Comparison of ENCODE assay signal across 8 cellular contexts in the genomic region with DNA sequence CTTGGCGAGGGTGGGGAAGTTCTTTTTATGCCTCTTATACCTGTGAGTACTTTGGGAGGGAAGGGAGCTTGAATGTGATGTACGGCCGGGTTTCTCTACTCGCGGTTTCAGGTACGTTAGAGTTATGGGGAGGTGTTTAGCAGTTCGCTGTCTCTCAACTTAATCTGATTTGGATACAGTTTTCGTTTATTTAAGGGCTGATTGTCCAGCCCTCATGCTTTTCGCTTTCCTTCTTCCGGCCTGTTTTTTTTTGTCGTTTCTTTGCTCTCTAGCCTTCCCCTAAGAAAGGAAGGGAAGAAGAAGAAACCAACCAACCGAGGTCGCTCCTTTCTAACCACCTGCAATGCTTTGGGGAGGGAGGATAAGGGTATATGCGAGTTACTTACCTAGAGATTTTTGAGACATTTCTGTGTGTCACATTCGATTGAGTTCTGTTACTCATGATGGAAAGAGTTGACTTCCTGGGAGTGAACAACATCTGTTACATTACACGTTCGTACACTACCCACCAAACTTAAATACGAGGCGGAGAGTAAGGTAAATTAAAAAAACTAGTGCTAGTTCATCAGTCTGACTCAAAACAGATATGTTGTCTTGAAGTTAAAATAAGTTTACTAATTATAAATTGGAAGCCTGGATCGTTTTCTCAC. TPM values are rescaled to one million over a fixed set of nuclear protein-coding genes. Genes with fewer than 3 reads are reported as not detected.
DNase-seq lines count a peak whose midpoint lies in the region; ATAC-seq and TF ChIP-seq lines count a peak whose summit lies in the region.

No MANE protein-coding gene starts in this region.

- H3K27me3 ChIP-seq in iPS-20b (ENCODE audit: insufficient read depth, low read length) (no peaks in the 10 kb centered on the region), tibial artery (no peaks in the 10 kb centered on the region)

- TF ChIP-seq CTCF in VCaP (conservative IDR thresholded peaks at IDR 0.05), result no peak
- no peak for TF ChIP-seq CTCF in tibial artery (IDR thresholded peaks at IDR 0.05)

- no peaks in the 10 kb centered on the region for H3K9me3 Mint-ChIP-seq in activated CD4-positive, alpha-beta T cell treated with anti-CD3 and anti-CD28 coated beads, Interleukin-2, amount 10 ng/mL, durations not matched to agents 24 days and 14 days
- no peaks in the 10 kb centered on the region for H3K9me3 Mint-ChIP-seq in natural killer cell treated with Interleukin-12 subunit alpha and Interleukin-12 subunit beta and Interleukin-15 and Interleukin-18, amount 100 ng/mL, for 72 hours

- H3K27ac Mint-ChIP-seq in activated CD4-positive, alpha-beta T cell treated with anti-CD3 and anti-CD28 coated beads, Interleukin-2, amount 10 ng/mL, durations not matched to agents 24 days and 14 days, result no peak overlapping the region
- no peak overlapping the region for H3K27ac Mint-ChIP-seq in natural killer cell treated with Interleukin-12 subunit alpha and Interleukin-12 subunit beta and Interleukin-15 and Interleukin-18, amount 100 ng/mL, for 72 hours

- H3K4me1 Mint-ChIP-seq in activated CD4-positive, alpha-beta T cell treated with anti-CD3 and anti-CD28 coated beads, Interleukin-2, amount 10 ng/mL, durations not matched to agents 24 days and 14 days, result peaks cover 39% of the 10 kb centered on the region
- peaks cover 18 to 34% of the 10 kb centered on the region in 2 donors for H3K4me1 Mint-ChIP-seq in natural killer cell treated with Interleukin-12 subunit alpha and Interleukin-12 subunit beta and Interleukin-15 and Interleukin-18, amount 100 ng/mL, for 72 hours (ENCODE audit: low read depth in 2 of 2)

- H3K9me3 ChIP-seq in iPS-20b (ENCODE audit: insufficient read depth, low read depth, low read length) (no peaks in the 10 kb centered on the region), tibial artery (no peaks in the 10 kb centered on the region)

- H3K9ac ChIP-seq in iPS-20b (ENCODE audit: low read depth, low read length), result peak overlapping the region; percentile 81

- H3K4me1 ChIP-seq in iPS-20b (ENCODE audit: insufficient read depth, low read length), result peaks cover 4% of the 10 kb centered on the region; the same call in 1 of the 2 replicates
- H3K4me1 ChIP-seq in tibial artery, result peaks cover 0 to 39% (median 28%) of the 10 kb centered on the region in 4 donors

- ATAC-seq in natural killer cell treated with Interleukin-12 subunit alpha and Interleukin-12 subunit beta and Interleukin-15 and Interleukin-18, amount 100 ng/mL, for 72 hours, result no peak
- ATAC-seq in GM21390 (IDR thresholded peaks at IDR 0.05; ENCODE audit: unreplicated experiment), result no peak

- peak; percentile 74 for DNase-seq in activated CD4-positive, alpha-beta T cell treated with anti-CD3 and anti-CD28 coated beads, Interleukin-2, amount 10 ng/mL, durations not matched to agents 24 days and 14 days
- no peak for DNase-seq in activated CD4-positive, alpha-beta T cell treated with anti-CD3 and anti-CD28 coated beads, Interleukin-2, amount 50 U/mL, for 4 hours
- DNase-seq in HPDE6-E6E7 (ENCODE audit: extremely low spot score) (peak; percentile 3), tibial artery (no peak)
- DNase-seq in natural killer cell treated with Interleukin-12 subunit alpha and Interleukin-12 subunit beta and Interleukin-15 and Interleukin-18, amount 100 ng/mL, for 72 hours (ENCODE audit: low spot score), result no peak

- no peak overlapping the region for H3K4me3 Mint-ChIP-seq in activated CD4-positive, alpha-beta T cell treated with anti-CD3 and anti-CD28 coated beads, Interleukin-2, amount 10 ng/mL, durations not matched to agents 24 days and 14 days
- no peak overlapping the region for H3K4me3 Mint-ChIP-seq in natural killer cell treated with Interleukin-12 subunit alpha and Interleukin-12 subunit beta and Interleukin-15 and Interleukin-18, amount 100 ng/mL, for 72 hours

- intact Hi-C loops in activated CD4-positive, alpha-beta T cell treated with anti-CD3 and anti-CD28 coated beads, Interleukin-2, amount 10 ng/mL, durations not matched to agents 24 days and 14 days (cut with micrococcal nuclease), result loop anchor here (2.0 to 10.0 kb wide), 5 partner anchors 39 to 1673 kb away; a partner anchor contains a TSS
- intact Hi-C loops in tibial artery (cut with DNase I; ENCODE audit: low total_unique reads), result loop anchor here (2.0 to 10.0 kb wide), 2 partner anchors 153 kb away; a partner anchor contains a TSS

- peaks cover 8% of the 10 kb centered on the region for H3K36me3 Mint-ChIP-seq in activated CD4-positive, alpha-beta T cell treated with anti-CD3 and anti-CD28 coated beads, Interleukin-2, amount 10 ng/mL, durations not matched to agents 24 days and 14 days (ENCODE audit: low read depth)
- H3K36me3 Mint-ChIP-seq in natural killer cell treated with Interleukin-12 subunit alpha and Interleukin-12 subunit beta and Interleukin-15 and Interleukin-18, amount 100 ng/mL, for 72 hours, result no peaks in the 10 kb centered on the region

- H3K27ac ChIP-seq in VCaP, result peak overlapping the region; percentile 86
- H3K27ac ChIP-seq in iPS-20b (ENCODE audit: low read length), result no peak overlapping the region
- H3K27ac ChIP-seq in tibial artery, result peak overlapping the region; percentile 90 to 94

- no peaks in the 10 kb centered on the region for H3K27me3 Mint-ChIP-seq in activated CD4-positive, alpha-beta T cell treated with anti-CD3 and anti-CD28 coated beads, Interleukin-2, amount 10 ng/mL, durations not matched to agents 24 days and 14 days
- H3K27me3 Mint-ChIP-seq in natural killer cell treated with Interleukin-12 subunit alpha and Interleukin-12 subunit beta and Interleukin-15 and Interleukin-18, amount 100 ng/mL, for 72 hours, result no peaks in the 10 kb centered on the region

- H3K4me3 ChIP-seq in iPS-20b (ENCODE audit: low read length) (peak overlapping the region; percentile 98), tibial artery (peak overlapping the region; percentile 82 to 96)

- peaks cover 4% of the 10 kb centered on the region; the same call in 1 of the 2 replicates for H3K36me3 ChIP-seq in iPS-20b (ENCODE audit: insufficient read depth, low read depth, low read length)
- peaks cover 0 to 1% (median 0%) of the 10 kb centered on the region in 3 donors for H3K36me3 ChIP-seq in tibial artery

RNA-seq across cellular contexts. Expression of a gene that starts 0.9 kb away (rescaled TPM):
- 86.5 and 88.5 TPM in 2 replicates for total RNA-seq in activated CD4-positive, alpha-beta T cell treated with anti-CD3 and anti-CD28 coated beads, Interleukin-2, amount 10 ng/mL, durations not matched to agents 24 days and 14 days
- total RNA-seq in natural killer cell treated with Interleukin-12 subunit alpha and Interleukin-12 subunit beta and Interleukin-15 and Interleukin-18, amount 100 ng/mL, for 72 hours, result 10 to 100 TPM; 64.7 to 82.6 TPM

RNA-seq across cellular contexts. Expression of a gene that starts 1.9 kb away (rescaled TPM):
- total RNA-seq in activated CD4-positive, alpha-beta T cell treated with anti-CD3 and anti-CD28 coated beads, Interleukin-2, amount 10 ng/mL, durations not matched to agents 24 days and 14 days, result 42.1 TPM in 2 replicates
- 10 to 100 TPM; 28.9 to 40.1 TPM for total RNA-seq in natural killer cell treated with Interleukin-12 subunit alpha and Interleukin-12 subunit beta and Interleukin-15 and Interleukin-18, amount 100 ng/mL, for 72 hours

RNA-seq across cellular contexts. Expression of a gene that starts 37.1 kb away (rescaled TPM):
- total RNA-seq in activated CD4-positive, alpha-beta T cell treated with anti-CD3 and anti-CD28 coated beads, Interleukin-2, amount 10 ng/mL, durations not matched to agents 24 days and 14 days, result 2.1 TPM in 2 replicates
- total RNA-seq in natural killer cell treated with Interleukin-12 subunit alpha and Interleukin-12 subunit beta and Interleukin-15 and Interleukin-18, amount 100 ng/mL, for 72 hours, result 1 to 10 TPM; 1.8 to 3.0 TPM

Comparison
In these comparisons a context has a peak if more than half of its experiments do, and no peak if none do; other contexts are left out.
1. DNase-seq: peak in activated CD4-positive, alpha-beta T cell treated with anti-CD3 and anti-CD28 coated beads, Interleukin-2, amount 10 ng/mL, durations not matched to agents 24 days and 14 days (single experiment) and HPDE6-E6E7 (single experiment); none in activated CD4-positive, alpha-beta T cell treated with anti-CD3 and anti-CD28 coated beads, Interleukin-2, amount 50 U/mL, for 4 hours (0 of 2), tibial artery (0 of 2) and natural killer cell treated with Interleukin-12 subunit alpha and Interleukin-12 subunit beta and Interleukin-15 and Interleukin-18, amount 100 ng/mL, for 72 hours (single experiment).